ENCODE assay signal across 30 cellular contexts in genomic region chr1:203828424-203828823, GRCh38.
"Had no signal": no experiment of that assay in that cellular context is flagged by ENCODE, and none has a peak within 500 bp of the region (broad histone marks: within the 10 kb centered on the region; RNA-seq: fewer than 3 reads in every experiment).

No MANE protein-coding gene starts in this region.

- H3K27ac ChIP-seq: cardiac muscle cell, colonic mucosa, hepatocyte, neutrophil, ovary, right lobe of liver, suprapubic skin had no signal

- DNase-seq: activated CD4-positive, alpha-beta T cell treated with anti-CD3 and anti-CD28 coated beads, Interleukin-2, amount 10 ng/mL, durations not matched to agents 7 days and 5 days; activated CD4-positive, CD25-positive, alpha-beta regulatory T cell treated with anti-CD3 and anti-CD28 coated beads, Interleukin-2, amount 50 U/mL, for 72 hours; activated naive CD4-positive, alpha-beta T cell; activated T-cell treated with anti-CD3 and anti-CD28 coated beads for 4 hours; activated T-cell treated with anti-CD3 and anti-CD28 coated beads, Interleukin-2, amount 50 U/mL, for 72 hours; anterior cingulate cortex; body of pancreas; cerebellar nuclear complex; colonic mucosa; effector CD8-positive, alpha-beta T cell; islet precursor cell; left ventricle myocardium inferior; naive B cell; nephron progenitor cell; ovary; right lobe of liver; stimulated activated CD4-positive, alpha-beta T cell treated with anti-CD3 and anti-CD28 coated beads, Interleukin-4, amount 100 ng/mL, for 24 hours; stomach; T-helper 9 cell; transverse colon had no signal

- H3K4me2 ChIP-seq: hepatocyte had no signal

- H3K27me3 ChIP-seq: body of pancreas, cardiac muscle cell, colonic mucosa, gastroesophageal sphincter, hepatocyte, neutrophil, ovary, right lobe of liver, stomach, suprapubic skin, transverse colon had no signal

- ATAC-seq: activated naive CD4-positive, alpha-beta T cell treated with anti-CD3 and anti-CD28 coated beads, Interleukin-2, amount 50 U/mL, for 72 hours; activated T-cell treated with anti-CD3 and anti-CD28 coated beads, Interleukin-2, amount 50 U/mL, for 72 hours; body of pancreas; gastroesophageal sphincter; stimulated activated memory B cell treated with anti-CD40 and anti-IgM and Interleukin-4, amounts not matched to agents 10 μg/mL and 1 μg/mL and 100 μg/mL, for 72 hours had no signal

- H3K9me3 ChIP-seq: body of pancreas, colonic mucosa, gastroesophageal sphincter, left ventricle myocardium inferior, neutrophil, ovary, right lobe of liver, stomach, suprapubic skin, transverse colon had no signal

- H3K4me3 ChIP-seq: body of pancreas, cardiac muscle cell, colonic mucosa, gastroesophageal sphincter, hepatocyte, left ventricle myocardium inferior, ovary, right lobe of liver, skin epidermis, stomach, suprapubic skin, transverse colon had no signal

- H3K36me3 ChIP-seq: ovary had no signal

- H2AFZ ChIP-seq: hepatocyte had no signal

- FAIRE-seq: endometrium, TTC549 had no signal

- H3K4me1 ChIP-seq: body of pancreas, colonic mucosa, left ventricle myocardium inferior, right lobe of liver, suprapubic skin had no signal
